ENCODE assay signal across 23 cellular contexts in genomic region chr12:85948340-85948739, GRCh38.
DNase-seq lines count a peak whose midpoint lies in the region; ATAC-seq, FAIRE-seq and TF ChIP-seq lines count a peak whose summit lies in the region.
"Had no signal": no experiment of that assay in that cellular context is flagged by ENCODE, and none has a peak within 500 bp of the region (broad histone marks: within the 10 kb centered on the region; RNA-seq: fewer than 3 reads in every experiment).

No MANE protein-coding gene starts in this region.

- peaks cover 4% of the 10 kb centered on the region; the same call in 1 of the 2 replicates for H3K36me3 ChIP-seq in HUES48 (ENCODE audit: control insufficient read depth, insufficient read depth, low read length)
- H3K36me3 ChIP-seq in adipocyte (ENCODE audit: control insufficient read depth, insufficient read depth, low read length, severe bottlenecking): no peaks in the 10 kb centered on the region
- H3K36me3 ChIP-seq in iPS DF 6.9 (ENCODE audit: control insufficient read depth, insufficient read depth, low read length): no peaks in the 10 kb centered on the region
- no peaks in the 10 kb centered on the region for H3K36me3 ChIP-seq in prostate gland
- H3K36me3 ChIP-seq: HAP-1 had no signal

- no peak for ATAC-seq in GM18867 (IDR thresholded peaks at IDR 0.05; ENCODE audit: unreplicated experiment)
- ATAC-seq: GM12878 had no signal

- TF ChIP-seq POLR2A in prostate gland (IDR thresholded peaks at IDR 0.05): no peak

- H3K4me3 ChIP-seq in HUES48 (ENCODE audit: low read depth, low read length): no peak overlapping the region
- no peak overlapping the region for H3K4me3 ChIP-seq in adipocyte (ENCODE audit: low read length)
- H3K4me3 ChIP-seq in iPS DF 6.9 (ENCODE audit: low read length): no peak overlapping the region
- H3K4me3 ChIP-seq in prostate gland: no peak overlapping the region
- H3K4me3 ChIP-seq: GM12878, HAP-1, PC-9, SK-N-MC had no signal

- FAIRE-seq in frontal cortex (lab: Jason Lieb, UNC): no peak
- FAIRE-seq: GM12878 had no signal

- H3K9ac ChIP-seq in HUES48 (ENCODE audit: low read depth, low read length) (peak overlapping the region; percentile 59; the same call in 1 of the 2 replicates), adipocyte (ENCODE audit: low read length) (no peak overlapping the region)

- H3K9me3 ChIP-seq in HUES48 (ENCODE audit: control insufficient read depth, insufficient read depth, low read length): peaks cover 16% of the 10 kb centered on the region
- no peaks in the 10 kb centered on the region for H3K9me3 ChIP-seq in adipocyte (ENCODE audit: control insufficient read depth, low read length)
- H3K9me3 ChIP-seq in iPS DF 6.9 (ENCODE audit: control insufficient read depth, insufficient read depth, low read length): no peaks in the 10 kb centered on the region
- H3K9me3 ChIP-seq in prostate gland: no peaks in the 10 kb centered on the region
- H3K9me3 ChIP-seq: HAP-1 had no signal

- H3K27me3 ChIP-seq in HUES48 (ENCODE audit: control insufficient read depth, insufficient read depth, low read length) (no peaks in the 10 kb centered on the region), adipocyte (replicated peaks; ENCODE audit: control insufficient read depth, insufficient read depth, low read length) (no peaks in the 10 kb centered on the region), iPS DF 6.9 (ENCODE audit: control insufficient read depth, insufficient read depth, low read length) (no peaks in the 10 kb centered on the region), prostate gland (replicated peaks; ENCODE audit: insufficient read depth) (no peaks in the 10 kb centered on the region)

- peaks cover 60% of the 10 kb centered on the region for H3K4me1 ChIP-seq in HUES48 (ENCODE audit: control insufficient read depth, insufficient read depth, low read length)
- H3K4me1 ChIP-seq in adipocyte (ENCODE audit: control insufficient read depth, insufficient read depth, low read length): no peaks in the 10 kb centered on the region
- H3K4me1 ChIP-seq in iPS DF 6.9 (ENCODE audit: control insufficient read depth, insufficient read depth, low read length): peaks cover 3% of the 10 kb centered on the region; the same call in 1 of the 2 replicates
- H3K4me1 ChIP-seq in prostate gland (replicated peaks): no peaks in the 10 kb centered on the region

- WGBS in iPS DF 6.9 (ENCODE audit: insufficient coverage, insufficient read length): no CpG with 5 or more reads among the region's 1 CpG
- 19% methylated on average over 1 of the region's 1 CpG for WGBS in prostate gland

- peak overlapping the region; percentile 98 for H3K27ac ChIP-seq in HUES48 (ENCODE audit: low read depth, low read length)
- peak overlapping the region; percentile 97 for H3K27ac ChIP-seq in iPS DF 6.9 (ENCODE audit: low read length)
- peak overlapping the region; percentile 33 to 35 for H3K27ac ChIP-seq in prostate gland
- H3K27ac ChIP-seq: PC-9, RWPE1, SK-N-MC had no signal

- intact Hi-C loops in prostate gland (cut with DNase I): no loop called here

- peak; percentile 24 for DNase-seq in adipocyte (ENCODE audit: low read depth)
- DNase-seq in iPS DF 6.9 (ENCODE audit: low read depth, low spot score): no peak
- no peak for DNase-seq in prostate gland (ENCODE audit: low spot score)
- DNase-seq in NCI-H446 treated with DMSO at 0.1 percent for 48 hours (lab: John Stamatoyannopoulos, UW): no peak
- no peak for DNase-seq in frontal cortex (ENCODE audit: low spot score in 2 of 2)
- no peak for DNase-seq in T-helper 1 cell
- DNase-seq: CD4-positive, CD25-positive, alpha-beta regulatory T cell; DMS 273 treated with DMSO at 0.1 percent for 48 hours; DMS79 treated with DMSO at 0.1 percent for 48 hours; Karpas-422; MM.1S; NCI-H1048; NCI-H1436; NCI-H187 treated with DMSO at 0.1 percent for 48 hours; NCI-H510A; PC-9; SHP77 treated with DMSO at 0.1 percent for 48 hours had no signal

- no peak for TF ChIP-seq CTCF in prostate gland (IDR thresholded peaks at IDR 0.05)

Comparison
In these comparisons a context has a peak if more than half of its experiments do, and no peak if none do; other contexts are left out.
1. H3K27ac ChIP-seq: peak in every context shown above with its lines; median percentile 98 in HUES48; 97 in iPS DF 6.9; 34 in prostate gland.